In genomic region chr22:37281646-37282384, GRCh38 we compare ENCODE assay signal across 10 cellular contexts. TPM values are rescaled to one million over a fixed set of nuclear protein-coding genes. Genes with fewer than 3 reads are reported as not detected.
DNase-seq lines count a peak whose midpoint lies in the region; ATAC-seq and TF ChIP-seq lines count a peak whose summit lies in the region.
"Had no signal": no experiment of that assay in that cellular context is flagged by ENCODE, and none has a peak within 500 bp of the region (broad histone marks: within the 10 kb centered on the region; RNA-seq: fewer than 3 reads in every experiment).

No MANE protein-coding gene starts in this region.

- H3K36me3 Mint-ChIP-seq in stimulated activated naive B cell treated with anti-CD40 and anti-IgM and Interleukin-4, amounts not matched to agents 10 μg/mL and 1 μg/mL and 100 μg/mL, for 72 hours: peaks cover 5 to 11% of the 10 kb centered on the region in 2 donors

- peaks cover 21% of the 10 kb centered on the region for H3K36me3 ChIP-seq in OCI-LY3 (replicated peaks; ENCODE audit: low read depth, low read length)
- H3K36me3 ChIP-seq: vagina had no signal

- peak overlapping the region; percentile 94 for H3K4me2 ChIP-seq in OCI-LY3 (ENCODE audit: low read length)

- no peaks in the 10 kb centered on the region for H3K9me3 ChIP-seq in OCI-LY3 (ENCODE audit: insufficient read depth, low read length)
- H3K9me3 ChIP-seq: vagina had no signal

- peaks cover 70 to 91% of the 10 kb centered on the region in 2 donors for H3K4me1 Mint-ChIP-seq in stimulated activated naive B cell treated with anti-CD40 and anti-IgM and Interleukin-4, amounts not matched to agents 10 μg/mL and 1 μg/mL and 100 μg/mL, for 72 hours

- peak overlapping the region; percentile 83 to 95 for H3K4me3 Mint-ChIP-seq in stimulated activated naive B cell treated with anti-CD40 and anti-IgM and Interleukin-4, amounts not matched to agents 10 μg/mL and 1 μg/mL and 100 μg/mL, for 72 hours

- peak in 1 of 2 donors; percentile 0 for ATAC-seq in stimulated activated naive B cell treated with anti-CD40 and anti-IgM and Interleukin-4, amounts not matched to agents 10 μg/mL and 1 μg/mL and 100 μg/mL, for 72 hours (replicated peaks)

- H3K4me1 ChIP-seq in OCI-LY3 (ENCODE audit: low read length): peaks cover 44% of the 10 kb centered on the region
- H3K4me1 ChIP-seq: vagina had no signal

- H3K4me3 ChIP-seq in OCI-LY3 (ENCODE audit: low read length) (peak overlapping the region; percentile 94), coronary artery (peak overlapping the region; percentile 59)

- H3K9ac ChIP-seq in OCI-LY3 (ENCODE audit: low read length): peak overlapping the region; percentile 90

- H3K27me3 Mint-ChIP-seq in stimulated activated naive B cell treated with anti-CD40 and anti-IgM and Interleukin-4, amounts not matched to agents 10 μg/mL and 1 μg/mL and 100 μg/mL, for 72 hours: no peaks in the 10 kb centered on the region

- peaks cover 43% of the 10 kb centered on the region for H3K79me2 ChIP-seq in OCI-LY3 (ENCODE audit: low read length)

- peak overlapping the region; percentile 98 for H3K27ac Mint-ChIP-seq in stimulated activated naive B cell treated with anti-CD40 and anti-IgM and Interleukin-4, amounts not matched to agents 10 μg/mL and 1 μg/mL and 100 μg/mL, for 72 hours

- TF ChIP-seq CTCF in OCI-LY3 (IDR thresholded peaks at IDR 0.05; ENCODE audit: low read depth, low read length): no peak
- no peak for TF ChIP-seq CTCF in coronary artery (IDR thresholded peaks at IDR 0.05)

- no peaks in the 10 kb centered on the region for H3K27me3 ChIP-seq in OCI-LY3 (ENCODE audit: low read depth, low read length)
- H3K27me3 ChIP-seq: vagina had no signal

- H3K9me3 Mint-ChIP-seq in stimulated activated naive B cell treated with anti-CD40 and anti-IgM and Interleukin-4, amounts not matched to agents 10 μg/mL and 1 μg/mL and 100 μg/mL, for 72 hours: no peaks in the 10 kb centered on the region

- peak; percentile 54 for DNase-seq in activated CD4-positive, alpha-beta T cell treated with anti-CD3 and anti-CD28 coated beads for 48 hours
- DNase-seq in activated CD4-positive, alpha-beta T cell treated with anti-CD3 and anti-CD28 coated beads for 1 hour: no peak
- no peak for DNase-seq in coronary artery (ENCODE audit: low spot score)
- DNase-seq in stimulated activated naive B cell treated with anti-CD40 and anti-IgM and Interleukin-4, amounts not matched to agents 10 μg/mL and 1 μg/mL and 100 μg/mL, for 72 hours: no peak
- DNase-seq in ureter (ENCODE audit: low spot score): no peak
- DNase-seq in T-helper 9 cell: no peak
- DNase-seq in NCI-H2107 (lab: John Stamatoyannopoulos, UW): no peak

- peak overlapping the region; percentile 58; the same call in 1 of the 2 replicates for H2AFZ ChIP-seq in OCI-LY3 (ENCODE audit: low read depth, low read length)

- 0 out of 2 replicates have a peak, but pooled peaks cover 7% of the 10 kb centered on the region for H4K20me1 ChIP-seq in OCI-LY3 (ENCODE audit: insufficient read depth, low read length)

- H3K27ac ChIP-seq in OCI-LY3 (ENCODE audit: low read length) (peak overlapping the region; percentile 89), coronary artery (peak overlapping the region in 1 of 2 donors; percentile 56)
- H3K27ac ChIP-seq: vagina had no signal

RNA-seq across cellular contexts. Expression of gene CYTH4, which starts 0.5 kb away (rescaled TPM):
- 16.3 TPM for total RNA-seq in ureter
- total RNA-seq: A673 had no signal

RNA-seq across cellular contexts. Expression of gene RAC2, which starts 37.7 kb away (rescaled TPM):
- 30.4 TPM for total RNA-seq in ureter
